In genomic region chr5:115342593-115343377, GRCh38 we compare ENCODE assay signal across 22 cellular contexts.
"Had no signal": no experiment of that assay in that cellular context is flagged by ENCODE, and none has a peak within 500 bp of the region (broad histone marks: within the 10 kb centered on the region; RNA-seq: fewer than 3 reads in every experiment).

No MANE protein-coding gene starts in this region.

- H3K4me3 ChIP-seq: gastroesophageal sphincter, heart left ventricle, thoracic aorta, upper lobe of left lung had no signal

- H3K36me3 ChIP-seq: brain microvascular endothelial cell, gastroesophageal sphincter, heart left ventricle, thoracic aorta, upper lobe of left lung had no signal

- DNase-seq: activated B cell treated with CpG ODN at 0.5 μM for 24 hours; activated CD4-positive, alpha-beta T cell treated with anti-CD3 and anti-CD28 coated beads, Interleukin-2, amount 10 ng/mL, durations not matched to agents 24 days and 14 days; activated CD8-positive, alpha-beta memory T cell treated with anti-CD3 and anti-CD28 coated beads, Interleukin-2, amount 50 U/mL, for 4 hours; activated CD8-positive, alpha-beta T cell treated with anti-CD3 and anti-CD28 coated beads, Interleukin-2, amount 10 ng/mL, durations not matched to agents 7 days and 5 days; activated naive CD4-positive, alpha-beta T cell treated with anti-CD3 and anti-CD28 coated beads for 36 hours; activated T-cell treated with anti-CD3 and anti-CD28 coated beads, Interleukin-2, amount 50 U/mL, for 4 hours; anterior cingulate cortex; brain microvascular endothelial cell; cortex of kidney; heart left ventricle; naive B cell; right cardiac atrium; stimulated activated CD4-positive, alpha-beta T cell treated with anti-CD3 and anti-CD28 coated beads, Interleukin-4, amount 100 ng/mL, for 4 hours; T-cell; upper lobe of left lung had no signal

- H3K9me3 Mint-ChIP-seq: activated CD4-positive, alpha-beta T cell treated with anti-CD3 and anti-CD28 coated beads, Interleukin-2, amount 10 ng/mL, durations not matched to agents 24 days and 14 days; activated naive CD4-positive, alpha-beta T cell treated with anti-CD3 and anti-CD28 coated beads for 36 hours; activated T-cell treated with anti-CD3 and anti-CD28 coated beads, Interleukin-2, amount 50 U/mL, for 4 hours; central memory CD8-positive, alpha-beta T cell; neural crest cell; T-cell had no signal

- H3K36me3 Mint-ChIP-seq: naive B cell; stimulated activated memory B cell treated with anti-CD40 and anti-IgM and Interleukin-4, amounts not matched to agents 10 μg/mL and 1 μg/mL and 100 μg/mL, for 72 hours; T-cell had no signal

- H3K4me3 Mint-ChIP-seq: activated B cell treated with CpG ODN at 0.5 μM for 24 hours; activated CD4-positive, alpha-beta T cell treated with anti-CD3 and anti-CD28 coated beads, Interleukin-2, amount 10 ng/mL, durations not matched to agents 24 days and 14 days; activated CD8-positive, alpha-beta T cell treated with anti-CD3 and anti-CD28 coated beads, Interleukin-2, amount 10 ng/mL, durations not matched to agents 7 days and 5 days; activated naive CD4-positive, alpha-beta T cell treated with anti-CD3 and anti-CD28 coated beads for 36 hours; activated T-cell treated with anti-CD3 and anti-CD28 coated beads, Interleukin-2, amount 50 U/mL, for 4 hours; central memory CD8-positive, alpha-beta T cell; memory B cell; naive B cell; neural crest cell; stimulated activated memory B cell treated with anti-CD40 and anti-IgM and Interleukin-4, amounts not matched to agents 10 μg/mL and 1 μg/mL and 100 μg/mL, for 72 hours; T-cell had no signal

- H3K9me3 ChIP-seq: gastroesophageal sphincter, thoracic aorta, upper lobe of left lung had no signal

- H3K4me1 ChIP-seq: gastroesophageal sphincter, heart left ventricle, upper lobe of left lung had no signal

- H3K27me3 ChIP-seq: brain microvascular endothelial cell, gastroesophageal sphincter, heart left ventricle, upper lobe of left lung had no signal

- H3K27ac Mint-ChIP-seq: activated B cell treated with CpG ODN at 0.5 μM for 24 hours; activated CD4-positive, alpha-beta T cell treated with anti-CD3 and anti-CD28 coated beads, Interleukin-2, amount 10 ng/mL, durations not matched to agents 24 days and 14 days; activated CD8-positive, alpha-beta T cell treated with anti-CD3 and anti-CD28 coated beads, Interleukin-2, amount 10 ng/mL, durations not matched to agents 7 days and 5 days; activated naive CD4-positive, alpha-beta T cell treated with anti-CD3 and anti-CD28 coated beads for 36 hours; memory B cell; progenitor cell of endocrine pancreas; stimulated activated memory B cell treated with anti-CD40 and anti-IgM and Interleukin-4, amounts not matched to agents 10 μg/mL and 1 μg/mL and 100 μg/mL, for 72 hours; T-cell had no signal

- ATAC-seq: activated CD8-positive, alpha-beta T cell treated with anti-CD3 and anti-CD28 coated beads, Interleukin-2, amount 10 ng/mL, durations not matched to agents 7 days and 5 days; activated T-cell treated with anti-CD3 and anti-CD28 coated beads, Interleukin-2, amount 50 U/mL, for 4 hours; gastroesophageal sphincter; heart left ventricle; right cardiac atrium; stimulated activated memory B cell treated with anti-CD40 and anti-IgM and Interleukin-4, amounts not matched to agents 10 μg/mL and 1 μg/mL and 100 μg/mL, for 72 hours; T-cell had no signal

- H3K27ac ChIP-seq: gastroesophageal sphincter, heart left ventricle, thoracic aorta, upper lobe of left lung had no signal

- H3K4me1 Mint-ChIP-seq: activated B cell treated with CpG ODN at 0.5 μM for 24 hours; activated CD4-positive, alpha-beta T cell treated with anti-CD3 and anti-CD28 coated beads, Interleukin-2, amount 10 ng/mL, durations not matched to agents 24 days and 14 days; central memory CD8-positive, alpha-beta T cell; memory B cell; naive B cell; neural crest cell; T-cell had no signal
